ENCODE assay signal across 1 cellular context in the genomic region with DNA sequence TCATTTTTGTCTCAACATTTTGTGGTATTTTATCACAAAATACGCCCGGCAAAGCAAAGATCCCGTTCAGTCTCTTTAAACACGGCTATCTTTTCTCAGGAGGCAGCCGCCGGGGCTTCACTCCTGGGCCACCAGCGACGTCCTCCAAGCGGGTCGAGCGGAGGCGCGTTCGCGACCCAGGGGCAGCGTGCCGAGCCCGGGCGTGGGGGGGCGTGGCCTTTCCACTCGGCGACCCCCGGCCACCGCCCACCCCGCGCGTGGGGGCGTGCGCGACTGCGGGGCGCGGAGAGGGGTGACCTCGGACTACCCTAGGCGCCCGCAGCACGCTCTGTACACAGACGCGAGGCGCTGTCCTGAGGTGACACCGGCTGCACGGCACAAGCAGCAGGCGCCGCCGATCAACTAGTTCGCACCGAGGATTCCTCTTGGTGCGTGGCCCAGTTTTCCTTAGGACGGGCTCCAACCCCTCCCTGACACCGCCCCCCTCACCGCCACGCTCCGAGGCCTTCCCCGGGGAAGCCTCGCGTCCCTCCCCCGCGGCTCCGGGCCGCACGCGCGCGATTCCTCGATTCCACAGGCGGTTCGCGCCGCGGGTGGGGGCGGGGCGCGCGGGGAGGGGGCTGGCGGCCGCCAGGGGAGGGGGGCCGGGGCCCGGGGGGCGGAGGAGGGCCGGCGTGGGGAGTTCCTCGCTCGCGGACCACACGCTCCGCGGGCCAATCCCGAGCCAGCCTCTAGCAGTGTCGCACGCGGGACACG.
TF ChIP-seq lines count a peak whose summit lies in the region.

No MANE protein-coding gene starts in this region.

TF ChIP-seq in HepG2, 621 proteins besides CTCF, POLR2A, EP300 and RAD21 (continued from another document and continues in another):
- TF ChIP-seq, protein P1, sequence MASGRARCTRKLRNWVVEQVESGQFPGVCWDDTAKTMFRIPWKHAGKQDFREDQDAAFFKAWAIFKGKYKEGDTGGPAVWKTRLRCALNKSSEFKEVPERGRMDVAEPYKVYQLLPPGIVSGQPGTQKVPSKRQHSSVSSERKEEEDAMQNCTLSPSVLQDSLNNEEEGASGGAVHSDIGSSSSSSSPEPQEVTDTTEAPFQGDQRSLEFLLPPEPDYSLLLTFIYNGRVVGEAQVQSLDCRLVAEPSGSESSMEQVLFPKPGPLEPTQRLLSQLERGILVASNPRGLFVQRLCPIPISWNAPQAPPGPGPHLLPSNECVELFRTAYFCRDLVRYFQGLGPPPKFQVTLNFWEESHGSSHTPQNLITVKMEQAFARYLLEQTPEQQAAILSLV (CRISPR knock-in tag; IDR thresholded peaks at IDR 0.05; ENCODE audit: borderline replicate concordance): 0 out of 2 replicates have a peak, but pooled peaks have one; percentile 21
- peak; percentile 74 for TF ChIP-seq MXD4 (CRISPR knock-in tag; IDR thresholded peaks at IDR 0.05)
- peak; percentile 52; the same call in 1 of the 2 replicates for TF ChIP-seq ZC3H4 (CRISPR knock-in tag; IDR thresholded peaks at IDR 0.05; ENCODE audit: borderline replicate concordance)
- TF ChIP-seq TOPORS (CRISPR knock-in tag; IDR thresholded peaks at IDR 0.05): no peak; the same call in 1 of the 2 replicates
- no peak for TF ChIP-seq U2AF1 (optimal IDR thresholded peaks at IDR 0.05; ENCODE audit: low read depth, low read length)
- TF ChIP-seq, protein P2, sequence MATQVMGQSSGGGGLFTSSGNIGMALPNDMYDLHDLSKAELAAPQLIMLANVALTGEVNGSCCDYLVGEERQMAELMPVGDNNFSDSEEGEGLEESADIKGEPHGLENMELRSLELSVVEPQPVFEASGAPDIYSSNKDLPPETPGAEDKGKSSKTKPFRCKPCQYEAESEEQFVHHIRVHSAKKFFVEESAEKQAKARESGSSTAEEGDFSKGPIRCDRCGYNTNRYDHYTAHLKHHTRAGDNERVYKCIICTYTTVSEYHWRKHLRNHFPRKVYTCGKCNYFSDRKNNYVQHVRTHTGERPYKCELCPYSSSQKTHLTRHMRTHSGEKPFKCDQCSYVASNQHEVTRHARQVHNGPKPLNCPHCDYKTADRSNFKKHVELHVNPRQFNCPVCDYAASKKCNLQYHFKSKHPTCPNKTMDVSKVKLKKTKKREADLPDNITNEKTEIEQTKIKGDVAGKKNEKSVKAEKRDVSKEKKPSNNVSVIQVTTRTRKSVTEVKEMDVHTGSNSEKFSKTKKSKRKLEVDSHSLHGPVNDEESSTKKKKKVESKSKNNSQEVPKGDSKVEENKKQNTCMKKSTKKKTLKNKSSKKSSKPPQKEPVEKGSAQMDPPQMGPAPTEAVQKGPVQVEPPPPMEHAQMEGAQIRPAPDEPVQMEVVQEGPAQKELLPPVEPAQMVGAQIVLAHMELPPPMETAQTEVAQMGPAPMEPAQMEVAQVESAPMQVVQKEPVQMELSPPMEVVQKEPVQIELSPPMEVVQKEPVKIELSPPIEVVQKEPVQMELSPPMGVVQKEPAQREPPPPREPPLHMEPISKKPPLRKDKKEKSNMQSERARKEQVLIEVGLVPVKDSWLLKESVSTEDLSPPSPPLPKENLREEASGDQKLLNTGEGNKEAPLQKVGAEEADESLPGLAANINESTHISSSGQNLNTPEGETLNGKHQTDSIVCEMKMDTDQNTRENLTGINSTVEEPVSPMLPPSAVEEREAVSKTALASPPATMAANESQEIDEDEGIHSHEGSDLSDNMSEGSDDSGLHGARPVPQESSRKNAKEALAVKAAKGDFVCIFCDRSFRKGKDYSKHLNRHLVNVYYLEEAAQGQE (IDR thresholded peaks at IDR 0.05; ENCODE audit: borderline replicate concordance in 1 of 2, low read depth in 1 of 2, low read length in 2 of 2): peak in 1 of 2 experiments; percentile 37; a peak in 1 of 4 replicates
- TF ChIP-seq, protein P3, sequence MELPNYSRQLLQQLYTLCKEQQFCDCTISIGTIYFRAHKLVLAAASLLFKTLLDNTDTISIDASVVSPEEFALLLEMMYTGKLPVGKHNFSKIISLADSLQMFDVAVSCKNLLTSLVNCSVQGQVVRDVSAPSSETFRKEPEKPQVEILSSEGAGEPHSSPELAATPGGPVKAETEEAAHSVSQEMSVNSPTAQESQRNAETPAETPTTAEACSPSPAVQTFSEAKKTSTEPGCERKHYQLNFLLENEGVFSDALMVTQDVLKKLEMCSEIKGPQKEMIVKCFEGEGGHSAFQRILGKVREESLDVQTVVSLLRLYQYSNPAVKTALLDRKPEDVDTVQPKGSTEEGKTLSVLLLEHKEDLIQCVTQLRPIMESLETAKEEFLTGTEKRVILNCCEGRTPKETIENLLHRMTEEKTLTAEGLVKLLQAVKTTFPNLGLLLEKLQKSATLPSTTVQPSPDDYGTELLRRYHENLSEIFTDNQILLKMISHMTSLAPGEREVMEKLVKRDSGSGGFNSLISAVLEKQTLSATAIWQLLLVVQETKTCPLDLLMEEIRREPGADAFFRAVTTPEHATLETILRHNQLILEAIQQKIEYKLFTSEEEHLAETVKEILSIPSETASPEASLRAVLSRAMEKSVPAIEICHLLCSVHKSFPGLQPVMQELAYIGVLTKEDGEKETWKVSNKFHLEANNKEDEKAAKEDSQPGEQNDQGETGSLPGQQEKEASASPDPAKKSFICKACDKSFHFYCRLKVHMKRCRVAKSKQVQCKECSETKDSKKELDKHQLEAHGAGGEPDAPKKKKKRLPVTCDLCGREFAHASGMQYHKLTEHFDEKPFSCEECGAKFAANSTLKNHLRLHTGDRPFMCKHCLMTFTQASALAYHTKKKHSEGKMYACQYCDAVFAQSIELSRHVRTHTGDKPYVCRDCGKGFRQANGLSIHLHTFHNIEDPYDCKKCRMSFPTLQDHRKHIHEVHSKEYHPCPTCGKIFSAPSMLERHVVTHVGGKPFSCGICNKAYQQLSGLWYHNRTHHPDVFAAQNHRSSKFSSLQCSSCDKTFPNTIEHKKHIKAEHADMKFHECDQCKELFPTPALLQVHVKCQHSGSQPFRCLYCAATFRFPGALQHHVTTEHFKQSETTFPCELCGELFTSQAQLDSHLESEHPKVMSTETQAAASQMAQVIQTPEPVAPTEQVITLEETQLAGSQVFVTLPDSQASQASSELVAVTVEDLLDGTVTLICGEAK (IDR thresholded peaks at IDR 0.05): no peak
- TF ChIP-seq, protein P3 (CRISPR knock-in tag; IDR thresholded peaks at IDR 0.05): peak; percentile 64; the same call in 1 of the 2 replicates
- TF ChIP-seq SP5 (CRISPR knock-in tag; IDR thresholded peaks at IDR 0.05; ENCODE audit: borderline replicate concordance, low read depth): no peak
- 0 out of 2 replicates have a peak, but pooled peaks have one; percentile 83 for TF ChIP-seq CENPX (CRISPR knock-in tag; IDR thresholded peaks at IDR 0.05)
- peak; percentile 49; the same call in 1 of the 2 replicates for TF ChIP-seq SAP130 (CRISPR knock-in tag; IDR thresholded peaks at IDR 0.05; ENCODE audit: low read depth)
- no peak for TF ChIP-seq RBM22 (optimal IDR thresholded peaks at IDR 0.05; ENCODE audit: low read length)
- TF ChIP-seq IKZF4 (CRISPR knock-in tag; IDR thresholded peaks at IDR 0.05; ENCODE audit: borderline replicate concordance, low read depth, not compliant biosample characterization): peak; percentile 92
- 0 out of 2 replicates have a peak, but pooled peaks have one; percentile 50 for TF ChIP-seq GTF2F1 (IDR thresholded peaks at IDR 0.05; ENCODE audit: low read length)
- TF ChIP-seq ZNF878 (CRISPR knock-in tag; IDR thresholded peaks at IDR 0.05): no peak
- no peak for TF ChIP-seq ZFP1 (CRISPR knock-in tag; IDR thresholded peaks at IDR 0.05)
- TF ChIP-seq, protein P4, sequence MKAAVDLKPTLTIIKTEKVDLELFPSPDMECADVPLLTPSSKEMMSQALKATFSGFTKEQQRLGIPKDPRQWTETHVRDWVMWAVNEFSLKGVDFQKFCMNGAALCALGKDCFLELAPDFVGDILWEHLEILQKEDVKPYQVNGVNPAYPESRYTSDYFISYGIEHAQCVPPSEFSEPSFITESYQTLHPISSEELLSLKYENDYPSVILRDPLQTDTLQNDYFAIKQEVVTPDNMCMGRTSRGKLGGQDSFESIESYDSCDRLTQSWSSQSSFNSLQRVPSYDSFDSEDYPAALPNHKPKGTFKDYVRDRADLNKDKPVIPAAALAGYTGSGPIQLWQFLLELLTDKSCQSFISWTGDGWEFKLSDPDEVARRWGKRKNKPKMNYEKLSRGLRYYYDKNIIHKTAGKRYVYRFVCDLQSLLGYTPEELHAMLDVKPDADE (CRISPR knock-in tag; IDR thresholded peaks at IDR 0.05): no peak; the same call in none of the 2 replicates
- no peak for TF ChIP-seq MED8 (CRISPR knock-in tag; IDR thresholded peaks at IDR 0.05; ENCODE audit: insufficient replicate concordance)
- peak; percentile 48 for TF ChIP-seq TARDBP (CRISPR knock-in tag; IDR thresholded peaks at IDR 0.05)
- TF ChIP-seq SRY (CRISPR knock-in tag; IDR thresholded peaks at IDR 0.05): peak; percentile 65; the same call in 1 of the 2 replicates
- TF ChIP-seq, protein P5, sequence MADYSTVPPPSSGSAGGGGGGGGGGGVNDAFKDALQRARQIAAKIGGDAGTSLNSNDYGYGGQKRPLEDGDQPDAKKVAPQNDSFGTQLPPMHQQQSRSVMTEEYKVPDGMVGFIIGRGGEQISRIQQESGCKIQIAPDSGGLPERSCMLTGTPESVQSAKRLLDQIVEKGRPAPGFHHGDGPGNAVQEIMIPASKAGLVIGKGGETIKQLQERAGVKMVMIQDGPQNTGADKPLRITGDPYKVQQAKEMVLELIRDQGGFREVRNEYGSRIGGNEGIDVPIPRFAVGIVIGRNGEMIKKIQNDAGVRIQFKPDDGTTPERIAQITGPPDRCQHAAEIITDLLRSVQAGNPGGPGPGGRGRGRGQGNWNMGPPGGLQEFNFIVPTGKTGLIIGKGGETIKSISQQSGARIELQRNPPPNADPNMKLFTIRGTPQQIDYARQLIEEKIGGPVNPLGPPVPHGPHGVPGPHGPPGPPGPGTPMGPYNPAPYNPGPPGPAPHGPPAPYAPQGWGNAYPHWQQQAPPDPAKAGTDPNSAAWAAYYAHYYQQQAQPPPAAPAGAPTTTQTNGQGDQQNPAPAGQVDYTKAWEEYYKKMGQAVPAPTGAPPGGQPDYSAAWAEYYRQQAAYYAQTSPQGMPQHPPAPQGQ (CRISPR knock-in tag; IDR thresholded peaks at IDR 0.05; ENCODE audit: borderline replicate concordance): no peak
- 0 out of 2 replicates have a peak, but pooled peaks have one; percentile 64 for TF ChIP-seq ZNF24 (IDR thresholded peaks at IDR 0.05)
- no peak for TF ChIP-seq ZNF343 (CRISPR knock-in tag; IDR thresholded peaks at IDR 0.05)
- no peak for TF ChIP-seq ZNF737 (CRISPR knock-in tag; IDR thresholded peaks at IDR 0.05; ENCODE audit: borderline replicate concordance)
- TF ChIP-seq RFX1 (IDR thresholded peaks at IDR 0.05): no peak
- TF ChIP-seq, protein P6, sequence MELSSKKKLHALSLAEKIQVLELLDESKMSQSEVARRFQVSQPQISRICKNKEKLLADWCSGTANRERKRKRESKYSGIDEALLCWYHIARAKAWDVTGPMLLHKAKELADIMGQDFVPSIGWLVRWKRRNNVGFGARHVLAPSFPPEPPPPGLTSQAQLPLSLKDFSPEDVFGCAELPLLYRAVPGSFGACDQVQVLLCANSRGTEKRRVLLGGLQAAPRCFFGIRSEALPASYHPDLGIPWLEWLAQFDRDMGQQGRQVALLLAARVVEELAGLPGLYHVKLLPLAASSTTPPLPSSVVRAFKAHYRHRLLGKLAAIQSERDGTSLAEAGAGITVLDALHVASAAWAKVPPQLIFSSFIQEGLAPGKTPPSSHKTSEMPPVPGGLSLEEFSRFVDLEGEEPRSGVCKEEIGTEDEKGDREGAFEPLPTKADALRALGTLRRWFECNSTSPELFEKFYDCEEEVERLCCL (CRISPR knock-in tag; IDR thresholded peaks at IDR 0.05; ENCODE audit: borderline replicate concordance): no peak
- TF ChIP-seq, protein P7, sequence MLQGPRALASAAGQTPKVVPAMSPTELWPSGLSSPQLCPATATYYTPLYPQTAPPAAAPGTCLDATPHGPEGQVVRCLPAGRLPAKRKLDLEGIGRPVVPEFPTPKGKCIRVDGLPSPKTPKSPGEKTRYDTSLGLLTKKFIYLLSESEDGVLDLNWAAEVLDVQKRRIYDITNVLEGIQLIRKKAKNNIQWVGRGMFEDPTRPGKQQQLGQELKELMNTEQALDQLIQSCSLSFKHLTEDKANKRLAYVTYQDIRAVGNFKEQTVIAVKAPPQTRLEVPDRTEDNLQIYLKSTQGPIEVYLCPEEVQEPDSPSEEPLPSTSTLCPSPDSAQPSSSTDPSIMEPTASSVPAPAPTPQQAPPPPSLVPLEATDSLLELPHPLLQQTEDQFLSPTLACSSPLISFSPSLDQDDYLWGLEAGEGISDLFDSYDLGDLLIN (CRISPR knock-in tag; IDR thresholded peaks at IDR 0.05; ENCODE audit: borderline replicate concordance): peak; percentile 78; the same call in 1 of the 2 replicates
- TF ChIP-seq, protein P8, sequence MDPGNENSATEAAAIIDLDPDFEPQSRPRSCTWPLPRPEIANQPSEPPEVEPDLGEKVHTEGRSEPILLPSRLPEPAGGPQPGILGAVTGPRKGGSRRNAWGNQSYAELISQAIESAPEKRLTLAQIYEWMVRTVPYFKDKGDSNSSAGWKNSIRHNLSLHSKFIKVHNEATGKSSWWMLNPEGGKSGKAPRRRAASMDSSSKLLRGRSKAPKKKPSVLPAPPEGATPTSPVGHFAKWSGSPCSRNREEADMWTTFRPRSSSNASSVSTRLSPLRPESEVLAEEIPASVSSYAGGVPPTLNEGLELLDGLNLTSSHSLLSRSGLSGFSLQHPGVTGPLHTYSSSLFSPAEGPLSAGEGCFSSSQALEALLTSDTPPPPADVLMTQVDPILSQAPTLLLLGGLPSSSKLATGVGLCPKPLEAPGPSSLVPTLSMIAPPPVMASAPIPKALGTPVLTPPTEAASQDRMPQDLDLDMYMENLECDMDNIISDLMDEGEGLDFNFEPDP (CRISPR knock-in tag; conservative IDR thresholded peaks at IDR 0.05): no peak
- TF ChIP-seq MAFK (conservative IDR thresholded peaks at IDR 0.05 in 1 of 2, IDR thresholded peaks at IDR 0.05 in 1 of 2; ENCODE audit: low read length in 2 of 2): no peak
